In the genomic region with DNA sequence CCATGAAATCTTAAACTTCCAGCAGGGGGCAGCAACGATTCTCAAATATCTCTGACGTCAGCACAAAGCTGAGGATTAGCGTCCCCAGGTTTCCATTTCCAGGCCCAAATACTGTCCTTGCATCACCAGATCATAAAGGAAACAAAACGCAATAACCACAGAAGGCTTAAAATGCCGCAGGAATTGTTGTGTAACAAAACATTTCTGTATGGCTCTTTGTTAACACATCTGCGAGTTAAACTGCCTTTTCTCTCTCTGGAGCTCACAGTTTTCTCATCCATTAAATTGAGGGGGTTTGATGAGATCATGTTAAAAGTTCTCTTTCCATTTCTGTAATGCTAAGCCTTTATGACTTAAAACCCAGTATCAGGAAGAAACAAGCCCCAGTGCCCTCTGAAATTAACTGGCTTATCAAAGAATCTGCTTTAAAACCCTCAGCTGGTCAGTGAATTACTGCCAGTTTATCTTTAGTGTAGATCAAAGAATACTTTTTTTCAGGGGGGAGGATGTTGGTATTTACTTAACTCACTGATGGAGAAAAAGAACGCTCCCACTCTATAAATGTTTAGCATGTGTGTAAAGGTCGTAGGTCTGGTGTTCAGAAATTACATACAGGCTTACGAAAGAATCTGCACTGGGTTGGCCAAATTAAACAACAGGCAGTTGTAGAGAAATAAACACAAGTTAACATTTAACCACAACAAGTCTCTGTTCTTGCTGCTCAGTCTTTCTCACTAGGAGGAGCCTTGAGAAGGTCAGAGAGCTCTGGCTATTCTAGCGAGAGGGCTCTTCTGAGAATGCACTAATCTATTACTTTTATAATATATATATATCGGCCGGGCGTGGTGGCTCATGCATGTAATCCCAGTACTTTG, we compare ENCODE assay signal across 8 cellular contexts. TPM values are rescaled to one million over a fixed set of nuclear protein-coding genes. Genes with fewer than 3 reads are reported as not detected.
DNase-seq lines count a peak whose midpoint lies in the region; ATAC-seq lines count a peak whose summit lies in the region.

No MANE protein-coding gene starts in this region.

- peak overlapping the region; percentile 35 for H3K4me3 ChIP-seq in endocrine pancreas (ENCODE audit: control insufficient read depth, insufficient read depth, low read length)

- H3K9me3 ChIP-seq in endocrine pancreas (ENCODE audit: control insufficient read depth, low read length): no peaks in the 10 kb centered on the region

- peaks cover 6% of the 10 kb centered on the region for H3K4me1 ChIP-seq in endocrine pancreas (ENCODE audit: control insufficient read depth, insufficient read depth, low read length)

- no peaks in the 10 kb centered on the region for H3K27me3 ChIP-seq in endocrine pancreas (ENCODE audit: control insufficient read depth, insufficient read depth, low read length)

- no peak overlapping the region for H3K9ac ChIP-seq in endocrine pancreas (ENCODE audit: control insufficient read depth, insufficient read depth, low read length)

- DNase-seq in DMS53 (lab: John Stamatoyannopoulos, UW) (peak; percentile 93), HPDE6-E6E7 (ENCODE audit: extremely low spot score) (peak; percentile 74), NOMO-1 (lab: John Stamatoyannopoulos, UW; ENCODE audit: unreplicated experiment in 2 of 2) (peak; percentile 95 to 96), mucosa of gallbladder (ENCODE audit: low spot score) (peak; percentile 88)
- DNase-seq in activated CD8-positive, alpha-beta memory T cell treated with anti-CD3 and anti-CD28 coated beads for 48 hours (ENCODE audit: low read depth in 2 of 3, low spot score in 2 of 3): peak in 2 of 3 experiments; percentile 7 to 52
- peak; percentile 28 to 46 for DNase-seq in stimulated activated CD8-positive, alpha-beta memory T cell treated with anti-CD3 and anti-CD28 coated beads, Interleukin-2, amount 100 ng/mL, for 48 hours (ENCODE audit: low read depth in 2 of 2)

- no peaks in the 10 kb centered on the region for H3K36me3 ChIP-seq in endocrine pancreas (ENCODE audit: control insufficient read depth, insufficient read depth, low read length)

- no peak for ATAC-seq in HG02588 (IDR thresholded peaks at IDR 0.05; ENCODE audit: unreplicated experiment)

RNA-seq across cellular contexts. Expression of gene TERF2, which starts 10.6 kb away (rescaled TPM):
- total RNA-seq in mucosa of gallbladder: 28.6 TPM

RNA-seq across cellular contexts. Expression of gene CYB5B, which starts 28.0 kb away (rescaled TPM):
- total RNA-seq in mucosa of gallbladder: 84.7 TPM

RNA-seq across cellular contexts. Expression of gene TMED6, which starts 44.8 kb away (rescaled TPM):
- 1.0 TPM for total RNA-seq in mucosa of gallbladder

RNA-seq across cellular contexts. Expression of gene NIP7, which starts 56.9 kb away (rescaled TPM):
- total RNA-seq in mucosa of gallbladder: 14.7 TPM

RNA-seq across cellular contexts. Expression of gene COG8, which starts 57.1 kb away (rescaled TPM):
- total RNA-seq in mucosa of gallbladder: 42.7 TPM

Comparison
In these comparisons a context has a peak if more than half of its experiments do, and no peak if none do; other contexts are left out.
1. DNase-seq: peak in every context shown above with its lines; median percentile 96 in NOMO-1; 93 in DMS53; 88 in mucosa of gallbladder; 74 in HPDE6-E6E7; 37 in stimulated activated CD8-positive, alpha-beta memory T cell treated with anti-CD3 and anti-CD28 coated beads, Interleukin-2, amount 100 ng/mL, for 48 hours; 30 in activated CD8-positive, alpha-beta memory T cell treated with anti-CD3 and anti-CD28 coated beads for 48 hours.